28 cellular contexts compared by ENCODE assay signal in genomic region chr19:53894736-53895135, GRCh38. TPM values are rescaled to one million over a fixed set of nuclear protein-coding genes. Genes with fewer than 3 reads are reported as not detected.
A peak's percentile ranks its signal among the peaks of the same experiment; 100 is the strongest.
DNase-seq lines count a peak whose midpoint lies in the region; ATAC-seq, FAIRE-seq and TF ChIP-seq lines count a peak whose summit lies in the region.
"Had no signal": no experiment of that assay in that cellular context is flagged by ENCODE, and none has a peak within 500 bp of the region (broad histone marks: within the 10 kb centered on the region; RNA-seq: fewer than 3 reads in every experiment).

No MANE protein-coding gene starts in this region.

- POLR2A ChIA-PET in HCT116 (lab: Charles Lee) (no interaction called here), PC-3 (lab: Charles Lee; ENCODE audit: unreplicated experiment) (no interaction called here)

- intact Hi-C loops in HCT116 (cut with micrococcal nuclease) (loop anchor here (5.0 kb wide), 1 partner anchor 88 kb away; no protein-coding TSS in a partner anchor), PC-3 (cut with micrococcal nuclease) (no loop called here)

- RAD21 ChIA-PET in HCT116 (lab: Charles Lee; ENCODE audit: low non-redundant PET in 1 of 2, low total read pairs in 2 of 2, uncharacterized antibody in 2 of 2, unreplicated experiment in 2 of 2) = no interaction called here

- H3K4me1 ChIP-seq in HCT116 (ENCODE audit: control insufficient read depth in 1 of 2, insufficient read depth in 2 of 2, low read length in 2 of 2) = peaks cover 12 to 29% of the 10 kb centered on the region in 2 experiments; a peak in 3 of 4 replicates
- H3K4me1 ChIP-seq in PC-3 (ENCODE audit: insufficient read depth, low read length) = 0 out of 2 replicates have a peak, but pooled peaks cover 5% of the 10 kb centered on the region
- no peaks in the 10 kb centered on the region for H3K4me1 ChIP-seq in osteoblast (ENCODE audit: insufficient read depth, low read length)
- H3K4me1 ChIP-seq: Caco-2, SJCRH30 had no signal

- no peak for TF ChIP-seq POLR2A in HCT116 (IDR thresholded peaks at IDR 0.05; ENCODE audit: borderline replicate concordance, extremely low read depth, insufficient read depth, insufficient read length)

- H3K27ac ChIP-seq in HCT116 (ENCODE audit: low read depth, low read length) = no peak overlapping the region
- no peak overlapping the region for H3K27ac ChIP-seq in PC-3 (ENCODE audit: low read length)
- no peak overlapping the region for H3K27ac ChIP-seq in osteoblast (ENCODE audit: low read depth, low read length)
- H3K27ac ChIP-seq: Peyer's patch, SJCRH30 had no signal

- BruUV-seq in HCT116 (replicated peaks; lab: Mats Ljungman, UMichigan) = no TSS peak
- BruUV-seq in PC-3 (replicated peaks; lab: Mats Ljungman, UMichigan) = no TSS peak

- no peak overlapping the region for H3K4me2 ChIP-seq in HCT116 (ENCODE audit: low read length)
- no peak overlapping the region for H3K4me2 ChIP-seq in PC-3 (ENCODE audit: low read length)
- no peak overlapping the region for H3K4me2 ChIP-seq in osteoblast (ENCODE audit: insufficient read depth, low read length)

- CTCF ChIA-PET in HCT116 (lab: Charles Lee) = no interaction called here
- CTCF ChIA-PET in PC-3 (lab: Charles Lee) = no interaction called here

- H3K4me3 ChIP-seq in HCT116 (replicated peaks in 1 of 2; ENCODE audit: low read depth in 1 of 2, low read length in 2 of 2) (no peak overlapping the region), PC-3 (ENCODE audit: low read length) (no peak overlapping the region), bronchial epithelial cell (ENCODE audit: low read depth, low read length) (no peak overlapping the region), osteoblast (ENCODE audit: insufficient read depth, low read length) (no peak overlapping the region)
- H3K4me3 ChIP-seq: GM12878, Peyer's patch, SJCRH30 had no signal

- TF ChIP-seq CTCF in HCT116 (IDR thresholded peaks at IDR 0.05 in 2 of 3, conservative IDR thresholded peaks at IDR 0.05 in 1 of 3; ENCODE audit: borderline replicate concordance in 1 of 3, insufficient read depth in 1 of 3, low read depth in 2 of 3, low read length in 2 of 3) = no peak
- no peak for TF ChIP-seq CTCF in PC-3 (conservative IDR thresholded peaks at IDR 0.05; ENCODE audit: low read depth, low read length)
- no peak for TF ChIP-seq CTCF in bronchial epithelial cell (IDR thresholded peaks at IDR 0.05; ENCODE audit: insufficient read depth, low read length, severe bottlenecking)
- no peak for TF ChIP-seq CTCF in osteoblast (IDR thresholded peaks at IDR 0.05; ENCODE audit: extremely low read depth, low read depth, low read length)

- no peaks in the 10 kb centered on the region for H3K9me2 ChIP-seq in HCT116 (ENCODE audit: insufficient read depth)
- H3K9me2 ChIP-seq in PC-3 (replicated peaks; ENCODE audit: low read length) = no peaks in the 10 kb centered on the region

- no peak for FAIRE-seq in bronchial epithelial cell (lab: Jason Lieb, UNC)
- FAIRE-seq: GM12878 had no signal

- TF ChIP-seq RAD21 in HCT116 (IDR thresholded peaks at IDR 0.05; ENCODE audit: low read depth) = no peak

- H2AFZ ChIP-seq in HCT116 (ENCODE audit: low read depth, low read length, poor library complexity, severe bottlenecking) (no peak overlapping the region), PC-3 (ENCODE audit: low read length) (no peak overlapping the region), osteoblast (ENCODE audit: low read length) (no peak overlapping the region)

- no peaks in the 10 kb centered on the region for H3K27me3 ChIP-seq in HCT116 (ENCODE audit: insufficient read depth, low read length)
- no peaks in the 10 kb centered on the region for H3K27me3 ChIP-seq in PC-3 (ENCODE audit: low read length)
- H3K27me3 ChIP-seq in bronchial epithelial cell (ENCODE audit: control insufficient read depth, insufficient read depth, low read length) = peaks cover 2% of the 10 kb centered on the region
- H3K27me3 ChIP-seq in osteoblast (ENCODE audit: insufficient read depth, low read length) = peaks cover 9% of the 10 kb centered on the region
- H3K27me3 ChIP-seq: SJCRH30 had no signal

- H3F3A ChIP-seq in PC-3 (ENCODE audit: low read length, unreplicated experiment) = no peaks in the 10 kb centered on the region

- ATAC-seq in HCT116 (no peak), PC-3 (peak; percentile 40), GM19328 (IDR thresholded peaks at IDR 0.05; ENCODE audit: unreplicated experiment) (no peak)
- ATAC-seq: GM12878, SK-N-SH treated with all-trans-retinoic acid at 6 μM for 48 hours had no signal

- H3K79me2 ChIP-seq in HCT116 (ENCODE audit: insufficient read depth, low read length) (no peaks in the 10 kb centered on the region), PC-3 (ENCODE audit: low read length) (no peaks in the 10 kb centered on the region), osteoblast (ENCODE audit: insufficient read depth, low read length) (no peaks in the 10 kb centered on the region)

- DNase-seq in HCT116 (ENCODE audit: low read depth, low spot score) (no peak), PC-3 (peak; percentile 63), bronchial epithelial cell (ENCODE audit: low read depth) (peak; percentile 55), osteoblast (ENCODE audit: insufficient read length, low spot score, missing footprints) (peak; percentile 42), cerebellar nuclear complex (lab: John Stamatoyannopoulos, UW) (no peak), DMS153 (lab: John Stamatoyannopoulos, UW) (no peak)
- DNase-seq: C1 segment of cervical spinal cord; Caco-2; CD4-positive, alpha-beta memory T cell; DMS79; EL; GDM1; KBM-7; MM.1S; NCI-H1048; NCI-H1417; NCI-H1694; NCI-H2029 treated with DMSO at 0.1 percent for 48 hours; NCI-H510A; NCI-H69; Peyer's patch; SJCRH30 had no signal

- no peaks in the 10 kb centered on the region for H3K9me3 ChIP-seq in HCT116 (ENCODE audit: control insufficient read depth in 1 of 2, insufficient read depth in 1 of 2, low read depth in 1 of 2, low read length in 2 of 2)
- no peaks in the 10 kb centered on the region for H3K9me3 ChIP-seq in PC-3 (ENCODE audit: low read length)
- no peaks in the 10 kb centered on the region for H3K9me3 ChIP-seq in osteoblast (ENCODE audit: low read depth, low read length)
- H3K9me3 ChIP-seq: Caco-2, SJCRH30 had no signal

- H3K9ac ChIP-seq in HCT116 (ENCODE audit: low read length) (0 out of 2 replicates have a peak overlapping the region, but pooled peaks have one; percentile 6), PC-3 (ENCODE audit: low read length) (no peak overlapping the region)

- H4K20me1 ChIP-seq in HCT116 (ENCODE audit: insufficient read depth) (no peaks in the 10 kb centered on the region), PC-3 (ENCODE audit: low read length) (no peaks in the 10 kb centered on the region), osteoblast (ENCODE audit: insufficient read depth, low read length) (no peaks in the 10 kb centered on the region)

- no peaks in the 10 kb centered on the region for H3K36me3 ChIP-seq in HCT116 (ENCODE audit: control insufficient read depth in 1 of 2, insufficient read depth in 2 of 2, low read length in 2 of 2)
- H3K36me3 ChIP-seq in PC-3 (ENCODE audit: low read depth, low read length) = no peaks in the 10 kb centered on the region
- no peaks in the 10 kb centered on the region for H3K36me3 ChIP-seq in bronchial epithelial cell (ENCODE audit: control insufficient read depth, insufficient read depth, low read length)
- no peaks in the 10 kb centered on the region for H3K36me3 ChIP-seq in osteoblast (ENCODE audit: insufficient read depth, low read length)
- H3K36me3 ChIP-seq: Peyer's patch, SJCRH30 had no signal

TF ChIP-seq in HCT116, 20 proteins besides CTCF, POLR2A, EP300 and RAD21 (continues in another document):
- TF ChIP-seq REST (IDR thresholded peaks at IDR 0.05; ENCODE audit: low read depth) = no peak
- no peak for TF ChIP-seq SRF (IDR thresholded peaks at IDR 0.05; ENCODE audit: low read depth)
- no peak for TF ChIP-seq ELF1 (IDR thresholded peaks at IDR 0.05; ENCODE audit: borderline replicate concordance, low read depth)
- no peak for TF ChIP-seq ZFX (IDR thresholded peaks at IDR 0.05)
- TF ChIP-seq SP1 (IDR thresholded peaks at IDR 0.05; ENCODE audit: low read depth) = no peak
- TF ChIP-seq TCF7L2 (IDR thresholded peaks at IDR 0.05; ENCODE audit: borderline replicate concordance, extremely low read depth, insufficient read depth, insufficient read length) = no peak
- TF ChIP-seq SIN3A (IDR thresholded peaks at IDR 0.05; ENCODE audit: low read depth) = no peak

RNA-seq across cellular contexts. Expression of gene PRKCG, which starts 12.7 kb away (rescaled TPM):
- total RNA-seq in HCT116 (2021; ENCODE audit: unreplicated experiment) = 2.8 TPM
- polyA plus RNA-seq in HCT116 (2012) = 1.8 and 2.3 TPM in 2 replicates
- total RNA-seq in PC-3 (2014; rRNA removed) = 1.5 TPM in 1 of 2 replicates, not detected in the other
- total RNA-seq in bronchial epithelial cell = not detected in 2 replicates
- total RNA-seq in osteoblast = under 0.01 TPM in 1 of 2 replicates, not detected in the other
- total RNA-seq: CD4-positive, alpha-beta memory T cell; GM12878; H4; LHCN-M2 had no signal
- polyA plus RNA-seq: GM12878 had no signal

RNA-seq across cellular contexts. Expression of gene CACNG7, which starts 14.3 kb away (rescaled TPM):
- not detected for total RNA-seq in HCT116 (2021; ENCODE audit: unreplicated experiment)
- 0.07 and 0.10 TPM in 2 replicates for polyA plus RNA-seq in HCT116 (2012)
- not detected in 2 replicates for total RNA-seq in PC-3 (2014; rRNA removed)
- total RNA-seq in bronchial epithelial cell = not detected in 2 replicates
- not detected in 2 replicates for total RNA-seq in osteoblast
- total RNA-seq: A673; Caco-2; CD4-positive, alpha-beta memory T cell; GM12878; H4; Peyer's patch; SJCRH30 had no signal
- polyA plus RNA-seq: CD4-positive, alpha-beta memory T cell; GM12878 had no signal

RNA-seq across cellular contexts. Expression of gene MYADM, which starts 27.1 kb away (rescaled TPM):
- total RNA-seq in HCT116 (2021; ENCODE audit: unreplicated experiment) = 79.6 TPM
- 81.0 and 102 TPM in 2 replicates for polyA plus RNA-seq in HCT116 (2012)
- 58.9 and 63.5 TPM in 2 replicates for total RNA-seq in PC-3 (2014; rRNA removed)
- total RNA-seq in bronchial epithelial cell = 1.3 and 1.4 TPM in 2 replicates
- total RNA-seq in osteoblast = 16.2 and 17.4 TPM in 2 replicates

Comparison
In these comparisons a context has a peak if more than half of its experiments do, and no peak if none do; other contexts are left out.
1. DNase-seq: peak in PC-3 (single experiment), bronchial epithelial cell (single experiment) and osteoblast (single experiment); none in HCT116 (single experiment), cerebellar nuclear complex (0 of 2) and DMS153 (single experiment).